In the genomic region with DNA sequence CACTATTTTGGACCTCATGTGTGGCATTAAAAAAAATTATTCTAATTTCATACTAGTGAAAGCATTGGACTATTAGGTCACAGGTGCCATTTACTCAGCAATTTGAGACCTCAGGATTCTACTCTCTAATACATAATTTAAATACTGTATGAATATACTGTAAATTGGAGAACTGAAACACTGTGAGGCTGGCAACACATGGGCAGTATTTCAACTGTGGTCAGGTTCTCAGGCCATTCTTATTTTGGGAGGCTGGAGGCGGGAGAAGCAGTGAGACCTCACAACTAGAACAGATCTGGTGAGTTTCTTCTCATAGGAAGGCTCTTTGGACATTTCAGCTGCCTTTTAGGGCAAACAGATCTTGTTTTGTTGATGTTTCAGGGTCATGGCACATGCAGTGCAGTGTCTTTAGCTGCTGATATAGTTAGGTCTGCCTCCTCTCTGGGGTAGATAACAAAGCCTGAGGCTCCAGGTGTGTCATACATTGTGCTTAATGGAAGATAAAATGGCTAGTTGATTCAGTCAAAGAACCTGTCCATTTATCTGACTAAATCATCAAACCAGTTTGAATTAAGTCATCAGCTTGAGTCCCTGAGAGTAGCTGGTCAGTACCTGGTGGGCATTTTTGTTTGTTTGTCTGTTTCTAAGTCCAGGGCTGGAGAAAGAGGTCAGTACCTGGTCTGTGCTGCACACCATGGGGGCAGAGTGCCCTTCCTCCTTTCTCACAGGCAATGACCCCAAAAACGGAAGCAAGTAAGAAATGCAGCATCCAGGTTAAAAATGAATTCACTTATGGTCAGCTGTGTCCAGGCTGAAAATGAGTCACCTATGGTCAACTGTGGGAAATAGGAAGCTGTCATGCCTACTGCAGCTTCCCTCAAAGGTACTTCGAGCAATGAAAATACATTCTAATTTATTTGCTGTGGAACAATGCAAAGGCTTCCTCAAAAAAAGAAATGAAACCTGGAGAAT, we compare ENCODE assay signal across 9 cellular contexts.
DNase-seq lines count a peak whose midpoint lies in the region; ATAC-seq and TF ChIP-seq lines count a peak whose summit lies in the region.
"Had no signal": no experiment of that assay in that cellular context is flagged by ENCODE, and none has a peak within 500 bp of the region (broad histone marks: within the 10 kb centered on the region; RNA-seq: fewer than 3 reads in every experiment).

No MANE protein-coding gene starts in this region.

- TF ChIP-seq CTCF in HFFc6 (IDR thresholded peaks at IDR 0.05) (no peak), lower leg skin (IDR thresholded peaks at IDR 0.05) (no peak)

- ATAC-seq in GM18517 (IDR thresholded peaks at IDR 0.05; ENCODE audit: unreplicated experiment), result peak; percentile 89
- ATAC-seq in left colon, result peak; percentile 22
- ATAC-seq: HCT116 had no signal

- H3K9me3 Mint-ChIP-seq in HFFc6, result no peaks in the 10 kb centered on the region

- WGBS in lower leg skin, 2 donors, result 65 to 75% methylated on average over 3 of the region's 3 CpGs

- H3K36me3 Mint-ChIP-seq in HFFc6 (ENCODE audit: low read depth), result no peaks in the 10 kb centered on the region

- no peak overlapping the region for H3K4me3 Mint-ChIP-seq in HFFc6

- DNase-seq in HFFc6, result no peak
- peak; percentile 92 for DNase-seq in MV-4-11 (lab: John Stamatoyannopoulos, UW)
- no peak for DNase-seq in left colon
- no peak for DNase-seq in T-helper 9 cell
- DNase-seq in lower leg skin (ENCODE audit: low spot score in 2 of 2), result no peak
- DNase-seq in AG08396 (ENCODE audit: low spot score), result no peak
- no peak for DNase-seq in NCI-H2227 treated with DMSO at 0.1 percent for 48 hours (lab: John Stamatoyannopoulos, UW)

- H3K4me1 Mint-ChIP-seq in HFFc6 (ENCODE audit: low read depth), result peaks cover 43% of the 10 kb centered on the region

- H3K27me3 Mint-ChIP-seq in HFFc6 (ENCODE audit: insufficient read depth), result peaks cover 1% of the 10 kb centered on the region; the same call in 1 of the 2 replicates

- no peak overlapping the region for H3K4me3 ChIP-seq in lower leg skin (ENCODE audit: low read depth, poor library complexity, severe bottlenecking)

- no peak for TF ChIP-seq POLR2A in lower leg skin (IDR thresholded peaks at IDR 0.05)

- intact Hi-C loops in left colon (cut with DNase I, micrococcal nuclease), result no loop called here
- intact Hi-C loops in lower leg skin (cut with DNase I; ENCODE audit: low total_unique reads), result no loop called here

- H3K27ac Mint-ChIP-seq in HFFc6, result peak overlapping the region; percentile 43; the same call in 1 of the 2 replicates
